ENCODE assay signal across 23 cellular contexts in genomic region chr13:20938302-20938701, GRCh38.
"Had no signal": no experiment of that assay in that cellular context is flagged by ENCODE, and none has a peak within 500 bp of the region (broad histone marks: within the 10 kb centered on the region; RNA-seq: fewer than 3 reads in every experiment).

No MANE protein-coding gene starts in this region.

- H3K27ac ChIP-seq: epithelial cell of prostate, gastroesophageal sphincter, lower lobe of right lung, ovary, prostate gland, tibial artery had no signal

- H3K4me3 ChIP-seq: gastroesophageal sphincter, lower lobe of right lung, ovary, prostate gland, tibial artery had no signal

- H3K27me3 ChIP-seq: ovary had no signal

- H3K4me3 Mint-ChIP-seq: activated CD4-positive, alpha-beta memory T cell treated with anti-CD3 and anti-CD28 coated beads, Interleukin-2, amount 10 ng/mL, durations not matched to agents 7 days and 5 days; activated naive CD4-positive, alpha-beta T cell treated with anti-CD3 and anti-CD28 coated beads for 36 hours; activated naive CD8-positive, alpha-beta T cell treated with anti-CD3 and anti-CD28 coated beads, Interleukin-2, amount 10 ng/mL, durations not matched to agents 7 days and 5 days; activated T-cell treated with anti-CD3 and anti-CD28 coated beads, Interleukin-2, amount 50 U/mL, for 72 hours; naive B cell; neural crest cell; stimulated activated naive CD8-positive, alpha-beta T cell treated with anti-CD3 and anti-CD28 coated beads, Interleukin-15, amount 100 ng/mL, for 72 hours; T-helper 1 cell treated with Interleukin-12 subunit alpha and Interleukin-12 subunit beta and Interleukin-4 antibody, amounts not matched to agents 30 μg/mL and 1 μg/mL, for 36 hours had no signal

- H3K27ac Mint-ChIP-seq: activated CD4-positive, alpha-beta memory T cell treated with anti-CD3 and anti-CD28 coated beads, Interleukin-2, amount 10 ng/mL, durations not matched to agents 7 days and 5 days; activated naive CD4-positive, alpha-beta T cell treated with anti-CD3 and anti-CD28 coated beads for 36 hours; activated naive CD8-positive, alpha-beta T cell treated with anti-CD3 and anti-CD28 coated beads, Interleukin-2, amount 10 ng/mL, durations not matched to agents 7 days and 5 days; activated T-cell treated with anti-CD3 and anti-CD28 coated beads, Interleukin-2, amount 50 U/mL, for 72 hours; naive B cell; stimulated activated naive CD8-positive, alpha-beta T cell treated with anti-CD3 and anti-CD28 coated beads, Interleukin-15, amount 100 ng/mL, for 72 hours; T-helper 1 cell treated with Interleukin-12 subunit alpha and Interleukin-12 subunit beta and Interleukin-4 antibody, amounts not matched to agents 30 μg/mL and 1 μg/mL, for 36 hours had no signal

- H3K36me3 Mint-ChIP-seq: activated naive CD8-positive, alpha-beta T cell treated with anti-CD3 and anti-CD28 coated beads, Interleukin-2, amount 10 ng/mL, durations not matched to agents 7 days and 5 days; naive B cell had no signal

- ATAC-seq: activated T-cell treated with anti-CD3 and anti-CD28 coated beads, Interleukin-2, amount 50 U/mL, for 72 hours; gastroesophageal sphincter; left colon; lower lobe of right lung; stimulated activated naive CD8-positive, alpha-beta T cell treated with anti-CD3 and anti-CD28 coated beads, Interleukin-15, amount 100 ng/mL, for 72 hours had no signal

- H3K9me3 Mint-ChIP-seq: activated CD4-positive, alpha-beta memory T cell treated with anti-CD3 and anti-CD28 coated beads, Interleukin-2, amount 10 ng/mL, durations not matched to agents 7 days and 5 days; activated naive CD4-positive, alpha-beta T cell treated with anti-CD3 and anti-CD28 coated beads for 36 hours; activated naive CD8-positive, alpha-beta T cell treated with anti-CD3 and anti-CD28 coated beads, Interleukin-2, amount 10 ng/mL, durations not matched to agents 7 days and 5 days; activated T-cell treated with anti-CD3 and anti-CD28 coated beads, Interleukin-2, amount 50 U/mL, for 72 hours; naive B cell; neural crest cell; stimulated activated naive CD8-positive, alpha-beta T cell treated with anti-CD3 and anti-CD28 coated beads, Interleukin-15, amount 100 ng/mL, for 72 hours; T-helper 1 cell treated with Interleukin-12 subunit alpha and Interleukin-12 subunit beta and Interleukin-4 antibody, amounts not matched to agents 30 μg/mL and 1 μg/mL, for 36 hours had no signal

- DNase-seq: activated CD4-positive, alpha-beta memory T cell treated with anti-CD3 and anti-CD28 coated beads, Interleukin-2, amount 10 ng/mL, durations not matched to agents 7 days and 5 days; activated CD4-positive, alpha-beta T cell treated with anti-CD3 and anti-CD28 coated beads for 48 hours; activated effector memory CD4-positive, alpha-beta T cell treated with Interleukin-2 at 50 U/mL for 16 hours; activated naive CD4-positive, alpha-beta T cell treated with anti-CD3 and anti-CD28 coated beads for 36 hours; activated naive CD8-positive, alpha-beta T cell treated with anti-CD3 and anti-CD28 coated beads, Interleukin-2, amount 10 ng/mL, durations not matched to agents 7 days and 5 days; activated T-cell treated with anti-CD3 and anti-CD28 coated beads, Interleukin-2, amount 50 U/mL, for 72 hours; amniotic stem cell; cerebellar nuclear complex; cortex of kidney; head of caudate nucleus; islet precursor cell; left colon; lower lobe of right lung; naive B cell; ovary; stimulated activated CD4-positive, alpha-beta T cell treated with anti-CD3 and anti-CD28 coated beads, Interleukin-4, amount 100 ng/mL, for 4 hours; stimulated activated naive CD8-positive, alpha-beta T cell treated with anti-CD3 and anti-CD28 coated beads, Interleukin-15, amount 100 ng/mL, for 72 hours had no signal

- H3K36me3 ChIP-seq: gastroesophageal sphincter, lower lobe of right lung, ovary, prostate gland, tibial artery had no signal

- H3K4me1 ChIP-seq: prostate gland had no signal

- H3K4me1 Mint-ChIP-seq: activated CD4-positive, alpha-beta memory T cell treated with anti-CD3 and anti-CD28 coated beads, Interleukin-2, amount 10 ng/mL, durations not matched to agents 7 days and 5 days; activated naive CD8-positive, alpha-beta T cell treated with anti-CD3 and anti-CD28 coated beads, Interleukin-2, amount 10 ng/mL, durations not matched to agents 7 days and 5 days; naive B cell; stimulated activated naive CD8-positive, alpha-beta T cell treated with anti-CD3 and anti-CD28 coated beads, Interleukin-15, amount 100 ng/mL, for 72 hours had no signal
